23 cellular contexts compared by ENCODE assay signal in the genomic region with DNA sequence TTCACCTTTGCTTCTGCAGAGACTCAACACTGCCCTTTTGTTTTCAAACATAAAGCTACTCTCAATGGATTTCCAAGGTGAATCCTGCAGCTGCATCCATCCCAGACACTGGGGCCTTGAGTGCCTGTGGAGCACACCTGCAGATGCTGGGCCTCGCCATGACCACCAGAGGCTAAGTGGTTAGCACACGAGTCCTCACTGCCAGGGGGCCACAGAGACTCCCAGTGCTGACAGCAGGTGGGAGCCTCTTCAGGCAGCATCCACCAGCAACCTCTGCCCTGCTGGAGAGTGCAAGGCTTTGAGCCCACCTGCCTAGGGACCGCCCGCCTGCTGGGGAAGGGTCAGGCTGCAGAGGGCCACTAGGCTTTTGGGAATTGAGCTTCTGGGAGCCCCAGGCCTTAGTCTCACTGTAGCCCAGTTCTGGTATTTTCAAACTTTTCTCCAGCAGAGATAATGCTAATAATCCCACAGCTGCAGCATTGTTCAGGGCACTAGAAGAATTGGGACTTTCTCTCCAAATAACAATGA.
"Had no signal": no experiment of that assay in that cellular context is flagged by ENCODE, and none has a peak within 500 bp of the region (broad histone marks: within the 10 kb centered on the region; RNA-seq: fewer than 3 reads in every experiment).

No MANE protein-coding gene starts in this region.

- H3K9me3 Mint-ChIP-seq: activated T-helper 1 cell treated with anti-CD3 and anti-CD28 coated beads, Interleukin-12 subunit alpha, Interleukin-12 subunit beta, Interleukin-2, Interleukin-4 antibody, amounts not matched to agents 30 ng/mL and 10 ng/mL and 1 ng/mL, durations not matched to agents 14 hours and 24 hours and 36 hours; naive thymus-derived CD8-positive, alpha-beta T cell; stimulated activated naive CD8-positive, alpha-beta T cell treated with anti-CD3 and anti-CD28 coated beads, Interleukin-15, Interleukin-2, amounts not matched to agents 100 ng/mL and 50 ng/mL, for 24 hours had no signal

- H3K4me3 ChIP-seq: lower lobe of right lung, pancreas, right lobe of liver, suprapubic skin, transverse colon had no signal

- H3K4me1 Mint-ChIP-seq: activated CD4-positive, alpha-beta T cell treated with anti-CD3 and anti-CD28 coated beads for 36 hours; naive thymus-derived CD8-positive, alpha-beta T cell had no signal

- H3K27me3 ChIP-seq: pancreas, right lobe of liver, transverse colon had no signal

- ATAC-seq: activated CD4-positive, alpha-beta T cell treated with anti-CD3 and anti-CD28 coated beads for 36 hours; lower lobe of right lung; naive thymus-derived CD8-positive, alpha-beta T cell; pancreas; right lobe of liver had no signal

- H3K27ac Mint-ChIP-seq: activated CD4-positive, alpha-beta T cell treated with anti-CD3 and anti-CD28 coated beads for 36 hours; activated naive CD8-positive, alpha-beta T cell; activated T-helper 1 cell treated with anti-CD3 and anti-CD28 coated beads, Interleukin-12 subunit alpha, Interleukin-12 subunit beta, Interleukin-2, Interleukin-4 antibody, amounts not matched to agents 30 ng/mL and 10 ng/mL and 1 ng/mL, durations not matched to agents 14 hours and 24 hours and 36 hours; stimulated activated naive CD8-positive, alpha-beta T cell treated with anti-CD3 and anti-CD28 coated beads, Interleukin-15, Interleukin-2, amounts not matched to agents 100 ng/mL and 50 ng/mL, for 24 hours had no signal

- DNase-seq: activated CD4-positive, alpha-beta T cell treated with anti-CD3 and anti-CD28 coated beads for 36 hours; activated CD4-positive, alpha-beta T cell treated with anti-CD3 and anti-CD28 coated beads, Interleukin-2, amount 50 U/mL, for 48 hours; activated gamma-delta T cell treated with Interleukin-2 at 50 U/mL for 16 hours; activated T-cell treated with anti-CD3 and anti-CD28 coated beads for 4 hours; dermis blood vessel endothelial cell; effector memory CD4-positive, alpha-beta T cell; foreskin fibroblast; glutamatergic neuron; hippocampal formation; islet precursor cell; lower lobe of right lung; naive thymus-derived CD8-positive, alpha-beta T cell; pancreas; right lobe of liver; small intestine; stimulated activated CD4-positive, alpha-beta T cell treated with anti-CD3 and anti-CD28 coated beads, Interleukin-15, amount 100 ng/mL, for 24 hours; stimulated activated CD4-positive, alpha-beta T cell treated with anti-CD3 and anti-CD28 coated beads, Interleukin-2, amount 100 ng/mL, for 48 hours; transverse colon had no signal

- H3K9me3 ChIP-seq: lower lobe of right lung, neutrophil, pancreas, right lobe of liver, suprapubic skin, transverse colon had no signal

- H3K36me3 Mint-ChIP-seq: activated naive CD8-positive, alpha-beta T cell; naive thymus-derived CD8-positive, alpha-beta T cell had no signal

- H3K4me1 ChIP-seq: lower lobe of right lung, right lobe of liver had no signal

- H3K27ac ChIP-seq: lower lobe of right lung, neutrophil, pancreas, right lobe of liver, suprapubic skin, transverse colon had no signal

- H3K36me3 ChIP-seq: lower lobe of right lung, neutrophil, pancreas, right lobe of liver, suprapubic skin, transverse colon had no signal

- H3K4me3 Mint-ChIP-seq: activated CD4-positive, alpha-beta T cell treated with anti-CD3 and anti-CD28 coated beads for 36 hours; activated naive CD8-positive, alpha-beta T cell; activated T-helper 1 cell treated with anti-CD3 and anti-CD28 coated beads, Interleukin-12 subunit alpha, Interleukin-12 subunit beta, Interleukin-2, Interleukin-4 antibody, amounts not matched to agents 30 ng/mL and 10 ng/mL and 1 ng/mL, durations not matched to agents 14 hours and 24 hours and 36 hours; naive thymus-derived CD8-positive, alpha-beta T cell; stimulated activated naive CD8-positive, alpha-beta T cell treated with anti-CD3 and anti-CD28 coated beads, Interleukin-15, Interleukin-2, amounts not matched to agents 100 ng/mL and 50 ng/mL, for 24 hours had no signal
